In genomic region chr2:9771481-9772017, GRCh38 we compare ENCODE assay signal across 10 cellular contexts.
A peak's percentile ranks its signal among the peaks of the same experiment; 100 is the strongest.
DNase-seq lines count a peak whose midpoint lies in the region; ATAC-seq and TF ChIP-seq lines count a peak whose summit lies in the region.
"Had no signal": no experiment of that assay in that cellular context is flagged by ENCODE, and none has a peak within 500 bp of the region (broad histone marks: within the 10 kb centered on the region; RNA-seq: fewer than 3 reads in every experiment).

No MANE protein-coding gene starts in this region.

- no peak for ATAC-seq in left lobe of liver

- no peak overlapping the region for H3K23ac ChIP-seq in neuronal stem cell (ENCODE audit: low read depth, low read length, poor library complexity)

- no peak overlapping the region for H4K8ac ChIP-seq in neuronal stem cell (ENCODE audit: low read depth, low read length)

- peak overlapping the region; percentile 15 for H3K18ac ChIP-seq in neuronal stem cell (ENCODE audit: low read length)

- H3K4me1 ChIP-seq in esophagus muscularis mucosa (peaks cover 23 to 35% (median 29%) of the 10 kb centered on the region in 4 donors), neuronal stem cell (ENCODE audit: control insufficient read depth in 2 of 2, insufficient read depth in 1 of 2, low read depth in 1 of 2, low read length in 2 of 2) (peaks cover 26 to 45% of the 10 kb centered on the region in 2 donors)

- in situ Hi-C loops in Caki2 (cut with HindIII; ENCODE audit: low pct_unique_long_range_greater_than_20kb, low sequenced_read_pairs) = no loop called here

- H3K27ac ChIP-seq in esophagus muscularis mucosa (replicated peaks in 1 of 4) = peak overlapping the region; percentile 30 to 57 (median 46)
- no peak overlapping the region for H3K27ac ChIP-seq in neuronal stem cell (replicated peaks; ENCODE audit: low read length)

- DNase-seq in Caki2 (ENCODE audit: low read depth) (peak; percentile 18), NCI-H2227 (lab: John Stamatoyannopoulos, UW; ENCODE audit: unreplicated experiment) (peak; percentile 82), esophagus muscularis mucosa (ENCODE audit: extremely low spot score) (no peak), neuronal stem cell (ENCODE audit: low spot score) (no peak), left lobe of liver (ENCODE audit: low spot score) (no peak), NCI-H82 treated with DMSO at 0.1 percent for 48 hours (lab: John Stamatoyannopoulos, UW; ENCODE audit: unreplicated experiment) (no peak), COR-L47 (lab: John Stamatoyannopoulos, UW) (no peak)
- DNase-seq in activated CD8-positive, alpha-beta memory T cell treated with anti-CD3 and anti-CD28 coated beads, Interleukin-2, amount 50 U/mL, for 4 hours = no peak
- DNase-seq: foreskin melanocyte, NCI-H526 treated with DMSO at 0.1 percent for 48 hours had no signal

- intact Hi-C loops in esophagus muscularis mucosa (cut with DNase I) = no loop called here

- no peak overlapping the region for H3K4ac ChIP-seq in neuronal stem cell (ENCODE audit: low read length)

- no peak overlapping the region for H4K91ac ChIP-seq in neuronal stem cell (ENCODE audit: low read depth, low read length, poor library complexity)

- H3K36me3 ChIP-seq in esophagus muscularis mucosa (no peaks in the 10 kb centered on the region), neuronal stem cell (replicated peaks in 1 of 2; ENCODE audit: control insufficient read depth in 2 of 2, insufficient read depth in 2 of 2, low read length in 2 of 2) (no peaks in the 10 kb centered on the region)

- no peak for TF ChIP-seq EP300 in esophagus muscularis mucosa (IDR thresholded peaks at IDR 0.05)

- H3K14ac ChIP-seq in neuronal stem cell (ENCODE audit: low read length) = no peak overlapping the region

- H3K27me3 ChIP-seq in esophagus muscularis mucosa = no peaks in the 10 kb centered on the region
- peaks cover 0 to 8% (median 0%) of the 10 kb centered on the region in 3 experiments for H3K27me3 ChIP-seq in neuronal stem cell (ENCODE audit: control insufficient read depth in 3 of 3, insufficient read depth in 3 of 3, low read depth in 1 of 3, low read length in 3 of 3)

- H3K79me1 ChIP-seq in neuronal stem cell (ENCODE audit: low read depth, low read length) = no peaks in the 10 kb centered on the region

- H2BK5ac ChIP-seq in neuronal stem cell (ENCODE audit: low read length) = no peak overlapping the region

- H2BK15ac ChIP-seq in neuronal stem cell (ENCODE audit: low read length) = no peak overlapping the region

- TF ChIP-seq POLR2A in esophagus muscularis mucosa (IDR thresholded peaks at IDR 0.05; ENCODE audit: low read depth) = no peak

- H3K4me3 ChIP-seq in esophagus muscularis mucosa (no peak overlapping the region), neuronal stem cell (ENCODE audit: low read length in 2 of 2) (no peak overlapping the region)

- 46% methylated on average over 6 of the region's 8 CpGs for WGBS in esophagus muscularis mucosa
- no CpG with 5 or more reads among the region's 8 CpGs for WGBS in neuronal stem cell (ENCODE audit: extremely low coverage in 2 of 2, insufficient read length in 2 of 2, insufficient replicate concordance in 1 of 2), 2 donors

- TF ChIP-seq CTCF in esophagus muscularis mucosa (IDR thresholded peaks at IDR 0.05) = no peak

- H3K9me3 ChIP-seq in esophagus muscularis mucosa (no peaks in the 10 kb centered on the region), neuronal stem cell (replicated peaks in 1 of 2; ENCODE audit: control insufficient read depth in 2 of 2, insufficient read depth in 1 of 2, low read depth in 1 of 2, low read length in 2 of 2) (peaks cover 0 to 2% of the 10 kb centered on the region in 2 donors)

- no peak overlapping the region for H2BK120ac ChIP-seq in neuronal stem cell (ENCODE audit: low read depth, low read length)

- peak overlapping the region; percentile 53 for H3K9ac ChIP-seq in neuronal stem cell (ENCODE audit: low read depth, low read length, poor library complexity)

- H2AFZ ChIP-seq in neuronal stem cell (ENCODE audit: low read length) = no peak overlapping the region

- peak overlapping the region; percentile 2 for H2AK5ac ChIP-seq in neuronal stem cell (ENCODE audit: low read depth, low read length)

- H2BK12ac ChIP-seq in neuronal stem cell (ENCODE audit: low read length) = no peak overlapping the region

- no peak overlapping the region for H3K4me2 ChIP-seq in neuronal stem cell (ENCODE audit: insufficient read depth, low read length, poor library complexity, severe bottlenecking)

Comparison
In these comparisons a context has a peak if more than half of its experiments do, and no peak if none do; other contexts are left out.
1. DNase-seq: peak in Caki2 (single experiment) and NCI-H2227 (single experiment); none in esophagus muscularis mucosa (single experiment), neuronal stem cell (single experiment), activated CD8-positive, alpha-beta memory T cell treated with anti-CD3 and anti-CD28 coated beads, Interleukin-2, amount 50 U/mL, for 4 hours (single experiment), left lobe of liver (single experiment), NCI-H82 treated with DMSO at 0.1 percent for 48 hours (single experiment) and COR-L47 (single experiment).